11 cellular contexts compared by ENCODE assay signal in genomic region chr4:183118585-183118984, GRCh38. TPM values are rescaled to one million over a fixed set of nuclear protein-coding genes. Genes with fewer than 3 reads are reported as not detected.
A peak's percentile ranks its signal among the peaks of the same experiment; 100 is the strongest.
DNase-seq lines count a peak whose midpoint lies in the region; ATAC-seq and TF ChIP-seq lines count a peak whose summit lies in the region.
"Had no signal": no experiment of that assay in that cellular context is flagged by ENCODE, and none has a peak within 500 bp of the region (broad histone marks: within the 10 kb centered on the region; RNA-seq: fewer than 3 reads in every experiment).

No MANE protein-coding gene starts in this region.

- TF ChIP-seq RAD21 in HCT116 (IDR thresholded peaks at IDR 0.05; ENCODE audit: low read depth) = no peak

- H3K27me3 ChIP-seq in HCT116 (ENCODE audit: insufficient read depth, low read length) (no peaks in the 10 kb centered on the region), body of pancreas (no peaks in the 10 kb centered on the region), Peyer's patch (no peaks in the 10 kb centered on the region)
- H3K27me3 ChIP-seq: neutrophil had no signal

- H3K27ac Mint-ChIP-seq in activated naive CD4-positive, alpha-beta T cell treated with anti-CD3 and anti-CD28 coated beads, Interleukin-2, amount 50 U/mL, for 72 hours = no peak overlapping the region

- POLR2A ChIA-PET in HCT116 (lab: Charles Lee) = no interaction called here

- H3K36me3 ChIP-seq in HCT116 (ENCODE audit: control insufficient read depth in 1 of 2, insufficient read depth in 2 of 2, low read length in 2 of 2) (no peaks in the 10 kb centered on the region), body of pancreas (replicated peaks in 1 of 2; ENCODE audit: insufficient read depth in 1 of 2, low read depth in 2 of 2) (no peaks in the 10 kb centered on the region), Peyer's patch (no peaks in the 10 kb centered on the region)
- H3K36me3 ChIP-seq: neutrophil had no signal

- DNase-seq in HCT116 (ENCODE audit: low read depth, low spot score) = no peak
- peak in 3 of 4 donors; percentile 29 to 47 (median 45) for DNase-seq in body of pancreas
- DNase-seq in iPS-NIHi11 (ENCODE audit: low spot score) = peak; percentile 65
- peak; percentile 73 for DNase-seq in stromal cell of bone marrow (ENCODE audit: low read depth)
- DNase-seq in NCI-H1930 (lab: John Stamatoyannopoulos, UW) = no peak
- DNase-seq in Peyer's patch = no peak
- no peak for DNase-seq in activated naive CD4-positive, alpha-beta T cell treated with anti-CD3 and anti-CD28 coated beads, Interleukin-2, amount 50 U/mL, for 72 hours (ENCODE audit: low spot score in 2 of 2)
- no peak for DNase-seq in MV-4-11 (lab: John Stamatoyannopoulos, UW)
- DNase-seq: NCI-H187 treated with DMSO at 0.1 percent for 48 hours; stimulated activated naive CD8-positive, alpha-beta T cell treated with anti-CD3 and anti-CD28 coated beads, Interleukin-15, Interleukin-2, amounts not matched to agents 100 U/mL and 50 U/mL, for 24 hours had no signal

- no peak overlapping the region for H3K4me3 ChIP-seq in HCT116 (replicated peaks in 1 of 2; ENCODE audit: low read depth in 1 of 2, low read length in 2 of 2)
- no peak overlapping the region for H3K4me3 ChIP-seq in body of pancreas
- no peak overlapping the region for H3K4me3 ChIP-seq in Peyer's patch

- peaks cover 10% of the 10 kb centered on the region; the same call in 1 of the 2 replicates for H4K20me1 ChIP-seq in HCT116 (ENCODE audit: insufficient read depth)

- no TSS peak for BruUV-seq in HCT116 (replicated peaks; lab: Mats Ljungman, UMichigan)

- H3K9me3 ChIP-seq in HCT116 (ENCODE audit: control insufficient read depth in 1 of 2, insufficient read depth in 1 of 2, low read depth in 1 of 2, low read length in 2 of 2) (no peaks in the 10 kb centered on the region), body of pancreas (no peaks in the 10 kb centered on the region), Peyer's patch (no peaks in the 10 kb centered on the region)
- H3K9me3 ChIP-seq: neutrophil had no signal

- CTCF ChIA-PET in HCT116 (lab: Charles Lee) = no interaction called here

- H3K4me1 ChIP-seq in HCT116 (ENCODE audit: control insufficient read depth in 1 of 2, insufficient read depth in 2 of 2, low read length in 2 of 2) (peaks cover 0 to 17% of the 10 kb centered on the region in 2 experiments; a peak in 2 of 4 replicates), body of pancreas (peaks cover 25% of the 10 kb centered on the region), Peyer's patch (no peaks in the 10 kb centered on the region)

- WGBS in body of pancreas, 2 donors = 15 to 27% methylated on average over 3 of the region's 3 CpGs

- H3K4me2 ChIP-seq in HCT116 (ENCODE audit: low read length) = peak overlapping the region; percentile 27

- RAD21 ChIA-PET in HCT116 (lab: Charles Lee; ENCODE audit: low non-redundant PET in 1 of 2, low total read pairs in 2 of 2, uncharacterized antibody in 2 of 2, unreplicated experiment in 2 of 2) = no interaction called here

- H3K9me3 Mint-ChIP-seq in activated naive CD4-positive, alpha-beta T cell treated with anti-CD3 and anti-CD28 coated beads, Interleukin-2, amount 50 U/mL, for 72 hours = no peaks in the 10 kb centered on the region

- H3K79me2 ChIP-seq in HCT116 (ENCODE audit: insufficient read depth, low read length) = peaks cover 99% of the 10 kb centered on the region

- TF ChIP-seq POLR2A in HCT116 (IDR thresholded peaks at IDR 0.05; ENCODE audit: borderline replicate concordance, extremely low read depth, insufficient read depth, insufficient read length) (no peak), body of pancreas (IDR thresholded peaks at IDR 0.05) (no peak), Peyer's patch (IDR thresholded peaks at IDR 0.05) (no peak)

- no peak overlapping the region for H3K9ac ChIP-seq in HCT116 (ENCODE audit: low read length)

- no peak for TF ChIP-seq CTCF in HCT116 (IDR thresholded peaks at IDR 0.05 in 2 of 3, conservative IDR thresholded peaks at IDR 0.05 in 1 of 3; ENCODE audit: borderline replicate concordance in 1 of 3, insufficient read depth in 1 of 3, low read depth in 2 of 3, low read length in 2 of 3)
- no peak for TF ChIP-seq CTCF in body of pancreas (IDR thresholded peaks at IDR 0.05)
- no peak for TF ChIP-seq CTCF in Peyer's patch (IDR thresholded peaks at IDR 0.05)

- H3K36me3 Mint-ChIP-seq in activated naive CD4-positive, alpha-beta T cell treated with anti-CD3 and anti-CD28 coated beads, Interleukin-2, amount 50 U/mL, for 72 hours = no peaks in the 10 kb centered on the region

- ATAC-seq in HCT116 (peak; percentile 58; the same call in 1 of the 2 replicates), body of pancreas (peak; percentile 87)
- no peak for ATAC-seq in activated naive CD4-positive, alpha-beta T cell treated with anti-CD3 and anti-CD28 coated beads, Interleukin-2, amount 50 U/mL, for 72 hours
- ATAC-seq: stimulated activated naive CD8-positive, alpha-beta T cell treated with anti-CD3 and anti-CD28 coated beads, Interleukin-15, Interleukin-2, amounts not matched to agents 100 U/mL and 50 U/mL, for 24 hours had no signal

- H3K27ac ChIP-seq in HCT116 (ENCODE audit: low read depth, low read length) (no peak overlapping the region), body of pancreas (peak overlapping the region in 3 of 4 donors; percentile 49 to 63 (median 62)), Peyer's patch (no peak overlapping the region)
- H3K27ac ChIP-seq: neutrophil had no signal

- no peak overlapping the region for H2AFZ ChIP-seq in HCT116 (ENCODE audit: low read depth, low read length, poor library complexity, severe bottlenecking)

- intact Hi-C loops in HCT116 (cut with micrococcal nuclease) = no loop called here
- intact Hi-C loops in body of pancreas (cut with DNase I) = no loop called here

- no peaks in the 10 kb centered on the region for H3K9me2 ChIP-seq in HCT116 (ENCODE audit: insufficient read depth)

TF ChIP-seq in HCT116, 20 proteins besides CTCF, POLR2A, EP300 and RAD21:
- TF ChIP-seq CBX3 (IDR thresholded peaks at IDR 0.05; ENCODE audit: low read depth) (no peak), FOSL1 (IDR thresholded peaks at IDR 0.05; ENCODE audit: low read depth) (no peak), ATF3 (IDR thresholded peaks at IDR 0.05) (no peak), YY1 (IDR thresholded peaks at IDR 0.05; ENCODE audit: extremely low read depth, insufficient replicate concordance, low read depth, low read length) (no peak), ZNF274 (IDR thresholded peaks at IDR 0.05; ENCODE audit: low read depth, low read length) (no peak), SRF (IDR thresholded peaks at IDR 0.05; ENCODE audit: low read depth) (no peak), MAX (IDR thresholded peaks at IDR 0.05) (no peak), POLR2AphosphoS5 (IDR thresholded peaks at IDR 0.05; ENCODE audit: low read depth, low read length) (no peak)
TF ChIP-seq in HCT116: peak in this region for 0.

RNA-seq across cellular contexts. Expression of gene WWC2, which starts 19.5 kb away (rescaled TPM):
- total RNA-seq in HCT116 (2021; ENCODE audit: unreplicated experiment) = 39.1 TPM
- 12.9 and 13.1 TPM in 2 replicates for polyA plus RNA-seq in HCT116 (2012)
- total RNA-seq in body of pancreas = 10 to 100 TPM; 24.4 to 30.3 TPM
- 10 to 100 TPM in 1 of 4 donors, 1 to 10 TPM in 3; 4.6 to 40.4 (median 9.5) TPM for total RNA-seq in Peyer's patch
- total RNA-seq in activated naive CD4-positive, alpha-beta T cell treated with anti-CD3 and anti-CD28 coated beads, Interleukin-2, amount 50 U/mL, for 72 hours = 1 to 10 TPM; 3.1 to 3.8 TPM

Comparison
In these comparisons a context has a peak if more than half of its experiments do, and no peak if none do; other contexts are left out.
1. ATAC-seq: peak in HCT116 (single experiment) and body of pancreas (single experiment); none in activated naive CD4-positive, alpha-beta T cell treated with anti-CD3 and anti-CD28 coated beads, Interleukin-2, amount 50 U/mL, for 72 hours (0 of 2).
2. DNase-seq: peak in body of pancreas (3 of 4), iPS-NIHi11 (single experiment) and stromal cell of bone marrow (single experiment); none in HCT116 (single experiment), NCI-H1930 (0 of 2), Peyer's patch (0 of 3), activated naive CD4-positive, alpha-beta T cell treated with anti-CD3 and anti-CD28 coated beads, Interleukin-2, amount 50 U/mL, for 72 hours (0 of 2) and MV-4-11 (single experiment).
3. H3K27ac ChIP-seq: peak in body of pancreas (3 of 4); none in HCT116 (single experiment) and Peyer's patch (0 of 4).